27 cellular contexts compared by ENCODE assay signal in the genomic region with DNA sequence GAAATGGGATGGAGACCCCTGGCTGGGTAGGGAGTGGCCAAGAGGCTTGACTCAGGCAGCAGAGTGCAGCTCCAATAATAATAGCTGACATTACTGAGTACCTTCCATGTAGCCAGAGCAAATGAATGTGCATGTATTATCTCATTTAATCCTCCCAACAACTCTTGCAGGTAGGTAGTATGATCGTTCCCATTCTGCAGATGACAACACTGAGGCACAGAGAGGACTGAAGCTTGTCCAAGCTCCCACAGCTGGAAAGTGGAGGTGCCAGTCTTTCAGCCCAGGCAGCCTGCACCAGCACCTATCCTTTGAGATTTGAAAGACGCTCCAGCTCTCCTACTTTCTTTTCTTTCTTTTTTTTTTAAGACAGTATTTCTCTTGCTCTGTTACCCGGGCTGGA.
"Had no signal": no experiment of that assay in that cellular context is flagged by ENCODE, and none has a peak within 500 bp of the region (broad histone marks: within the 10 kb centered on the region; RNA-seq: fewer than 3 reads in every experiment).

No MANE protein-coding gene starts in this region.

- ATAC-seq: stimulated activated effector memory CD8-positive, alpha-beta T cell treated with anti-CD3 and anti-CD28 coated beads, Interleukin-12 subunit alpha, Interleukin-12 subunit beta, amount 100 ng/mL, for 72 hours; stimulated activated memory B cell treated with anti-CD40 and anti-IgM and Interleukin-4, amounts not matched to agents 10 μg/mL and 1 μg/mL and 100 μg/mL, for 72 hours; stimulated activated naive B cell treated with anti-CD40 and anti-IgM and Interleukin-4, amounts not matched to agents 10 μg/mL and 1 μg/mL and 100 μg/mL, for 72 hours; stimulated activated naive CD8-positive, alpha-beta T cell treated with anti-CD3 and anti-CD28 coated beads, Interleukin-15, amount 100 ng/mL, for 72 hours; stimulated activated naive CD8-positive, alpha-beta T cell treated with anti-CD3 and anti-CD28 coated beads, Interleukin-15, Interleukin-2, amounts not matched to agents 100 U/mL and 50 U/mL, for 24 hours; upper lobe of right lung had no signal

- H3K4me1 ChIP-seq: suprapubic skin, testis, thyroid gland, tibial artery, tibial nerve, transverse colon, upper lobe of left lung, upper lobe of right lung, uterus, vagina had no signal

- H3K27ac ChIP-seq: stomach, suprapubic skin, testis, thoracic aorta, thyroid gland, tibial artery, tibial nerve, transverse colon, upper lobe of left lung, upper lobe of right lung, uterus, vagina had no signal

- DNase-seq: stimulated activated CD4-positive, alpha-beta T cell treated with anti-CD3 and anti-CD28 coated beads, Interleukin-2, amount 100 ng/mL, for 48 hours; stimulated activated CD4-positive, alpha-beta T cell treated with anti-CD3 and anti-CD28 coated beads, Interleukin-4, amount 100 ng/mL, for 1 hour; stimulated activated CD4-positive, alpha-beta T cell treated with anti-CD3 and anti-CD28 coated beads, Interleukin-4, amount 100 ng/mL, for 24 hours; stimulated activated CD4-positive, alpha-beta T cell treated with anti-CD3 and anti-CD28 coated beads, Interleukin-4, amount 100 ng/mL, for 4 hours; stimulated activated CD8-positive, alpha-beta memory T cell treated with anti-CD3 and anti-CD28 coated beads, Interleukin-4, amount 100 ng/mL, for 48 hours; stimulated activated naive B cell treated with anti-CD40 and anti-IgM and Interleukin-4, amounts not matched to agents 10 μg/mL and 1 μg/mL and 100 μg/mL, for 72 hours; stimulated activated naive CD4-positive, alpha-beta T cell; stimulated activated naive CD4-positive, alpha-beta T cell treated with Interleukin-2 at 50 U/mL for 16 hours; stimulated activated naive CD8-positive, alpha-beta T cell treated with anti-CD3 and anti-CD28 coated beads, Interleukin-15, amount 100 ng/mL, for 72 hours; stimulated activated naive CD8-positive, alpha-beta T cell treated with anti-CD3 and anti-CD28 coated beads, Interleukin-15, Interleukin-2, amounts not matched to agents 100 U/mL and 50 U/mL, for 24 hours; stomach; substantia nigra; testis; thyroid gland; tibial artery; transverse colon; trophoblast cell; upper lobe of left lung; upper lobe of right lung; uterus had no signal

- H3K36me3 ChIP-seq: stomach, suprapubic skin, thoracic aorta, thyroid gland, tibial artery, tibial nerve, transverse colon, upper lobe of left lung, upper lobe of right lung, uterus, vagina had no signal

- FAIRE-seq: urothelium cell line had no signal

- H3K9me3 ChIP-seq: stomach, suprapubic skin, testis, thoracic aorta, thyroid gland, tibial artery, tibial nerve, transverse colon, upper lobe of left lung, upper lobe of right lung, uterus, vagina had no signal

- H3K4me3 ChIP-seq: stomach, suprapubic skin, testis, thoracic aorta, thyroid gland, tibial artery, tibial nerve, transverse colon, upper lobe of left lung, upper lobe of right lung, uterus, vagina had no signal

- H3K27me3 ChIP-seq: testis, thyroid gland, tibial nerve, transverse colon, upper lobe of left lung, upper lobe of right lung, uterus, vagina had no signal
